Comparison of ENCODE assay signal across 17 cellular contexts in the genomic region with DNA sequence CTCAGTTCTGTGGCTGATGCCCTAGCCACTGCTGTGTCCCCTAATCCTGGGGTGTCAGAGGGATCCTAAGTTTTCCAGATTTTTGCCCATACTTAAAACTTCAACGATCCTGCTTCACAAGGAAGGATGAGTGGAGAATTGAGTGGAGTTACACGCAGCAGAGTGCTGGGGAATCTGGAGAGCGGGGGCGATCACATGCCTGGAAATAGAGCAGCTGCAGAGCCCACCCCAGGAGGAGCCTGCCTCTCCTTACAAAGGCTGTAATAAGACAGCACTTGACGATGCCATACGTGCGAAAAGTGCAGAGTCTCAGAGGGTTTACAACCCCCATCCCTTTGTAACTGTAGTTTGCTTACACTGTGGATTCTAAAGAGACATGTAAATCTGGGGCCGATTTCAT.
"Had no signal": no experiment of that assay in that cellular context is flagged by ENCODE, and none has a peak within 500 bp of the region (broad histone marks: within the 10 kb centered on the region; RNA-seq: fewer than 3 reads in every experiment).

No MANE protein-coding gene starts in this region.

- H3K27ac ChIP-seq: adrenal gland, esophagus squamous epithelium, hepatocyte, thyroid gland, WERI-Rb-1 had no signal

- H3K27me3 ChIP-seq: adrenal gland, hepatocyte, thyroid gland had no signal

- H3K9me3 ChIP-seq: adrenal gland, esophagus squamous epithelium, thyroid gland had no signal

- H3K4me2 ChIP-seq: hepatocyte, smooth muscle cell had no signal

- H3K9me3 Mint-ChIP-seq: activated naive CD4-positive, alpha-beta T cell treated with anti-CD3 and anti-CD28 coated beads, Interleukin-2, amount 50 U/mL, for 72 hours; activated T-helper 1 cell treated with anti-CD3 and anti-CD28 coated beads, Interleukin-12 subunit alpha, Interleukin-12 subunit beta, Interleukin-2, Interleukin-4 antibody, amounts not matched to agents 30 ng/mL and 10 ng/mL and 1 ng/mL, durations not matched to agents 14 hours and 24 hours and 36 hours; effector memory CD8-positive, alpha-beta T cell; naive thymus-derived CD8-positive, alpha-beta T cell; stimulated activated effector memory CD8-positive, alpha-beta T cell treated with anti-CD3 and anti-CD28 coated beads, Interleukin-12 subunit alpha, Interleukin-12 subunit beta, amount 100 ng/mL, for 72 hours; T-helper 1 cell treated with Interleukin-12 subunit alpha and Interleukin-12 subunit beta and Interleukin-4 antibody, amounts not matched to agents 30 μg/mL and 1 μg/mL, for 36 hours had no signal

- H3K4me3 ChIP-seq: adrenal gland, esophagus squamous epithelium, hepatocyte, smooth muscle cell, thyroid gland had no signal

- H3K27me3 Mint-ChIP-seq: effector memory CD8-positive, alpha-beta T cell had no signal

- H3K4me3 Mint-ChIP-seq: activated T-helper 1 cell treated with anti-CD3 and anti-CD28 coated beads, Interleukin-12 subunit alpha, Interleukin-12 subunit beta, Interleukin-2, Interleukin-4 antibody, amounts not matched to agents 30 ng/mL and 10 ng/mL and 1 ng/mL, durations not matched to agents 14 hours and 24 hours and 36 hours; effector memory CD8-positive, alpha-beta T cell; naive thymus-derived CD8-positive, alpha-beta T cell; stimulated activated effector memory CD8-positive, alpha-beta T cell treated with anti-CD3 and anti-CD28 coated beads, Interleukin-12 subunit alpha, Interleukin-12 subunit beta, amount 100 ng/mL, for 72 hours; T-helper 1 cell treated with Interleukin-12 subunit alpha and Interleukin-12 subunit beta and Interleukin-4 antibody, amounts not matched to agents 30 μg/mL and 1 μg/mL, for 36 hours had no signal

- H3K79me2 ChIP-seq: hepatocyte had no signal

- H2AFZ ChIP-seq: hepatocyte had no signal

- H3K4me1 ChIP-seq: adrenal gland had no signal

- H3K27ac Mint-ChIP-seq: activated naive CD4-positive, alpha-beta T cell treated with anti-CD3 and anti-CD28 coated beads, Interleukin-2, amount 50 U/mL, for 72 hours; activated T-helper 1 cell treated with anti-CD3 and anti-CD28 coated beads, Interleukin-12 subunit alpha, Interleukin-12 subunit beta, Interleukin-2, Interleukin-4 antibody, amounts not matched to agents 30 ng/mL and 10 ng/mL and 1 ng/mL, durations not matched to agents 14 hours and 24 hours and 36 hours; effector memory CD8-positive, alpha-beta T cell; stimulated activated effector memory CD8-positive, alpha-beta T cell treated with anti-CD3 and anti-CD28 coated beads, Interleukin-12 subunit alpha, Interleukin-12 subunit beta, amount 100 ng/mL, for 72 hours; T-helper 1 cell treated with Interleukin-12 subunit alpha and Interleukin-12 subunit beta and Interleukin-4 antibody, amounts not matched to agents 30 μg/mL and 1 μg/mL, for 36 hours had no signal

- DNase-seq: activated CD4-positive, alpha-beta T cell treated with anti-CD3 and anti-CD28 coated beads for 1 hour; activated CD4-positive, alpha-beta T cell treated with anti-CD3 and anti-CD28 coated beads, Interleukin-2, amount 50 U/mL, for 4 hours; activated gamma-delta T cell treated with Interleukin-2 at 50 U/mL for 16 hours; adrenal gland; effector memory CD8-positive, alpha-beta T cell; esophagus squamous epithelium; mesenchymal stem cell; naive thymus-derived CD8-positive, alpha-beta T cell; stimulated activated CD4-positive, alpha-beta T cell treated with anti-CD3 and anti-CD28 coated beads, Interleukin-4, amount 100 ng/mL, for 1 hour; thyroid gland had no signal

- H3K4me1 Mint-ChIP-seq: stimulated activated effector memory CD8-positive, alpha-beta T cell treated with anti-CD3 and anti-CD28 coated beads, Interleukin-12 subunit alpha, Interleukin-12 subunit beta, amount 100 ng/mL, for 72 hours had no signal
